ENCODE assay signal across 8 cellular contexts in genomic region chr6:105484238-105485161, GRCh38.
DNase-seq lines count a peak whose midpoint lies in the region; ATAC-seq and TF ChIP-seq lines count a peak whose summit lies in the region.

No MANE protein-coding gene starts in this region.

- peak; percentile 95 for TF ChIP-seq CTCF in VCaP (conservative IDR thresholded peaks at IDR 0.05)

- peak overlapping the region; percentile 46 for H3K27ac ChIP-seq in VCaP

- DNase-seq in COR-L47 (lab: John Stamatoyannopoulos, UW): peak; percentile 19
- DNase-seq in NCI-H1417 treated with DMSO at 0.1 percent for 48 hours (lab: John Stamatoyannopoulos, UW): peak; percentile 15
- DNase-seq in foreskin melanocyte: peak; percentile 36
- peak; percentile 55 for DNase-seq in retina

- ATAC-seq in GM19438 (IDR thresholded peaks at IDR 0.05; ENCODE audit: low read depth, unreplicated experiment) (peak; percentile 39), GM21528 (IDR thresholded peaks at IDR 0.05; ENCODE audit: low FRiP score, unreplicated experiment) (no peak), HG02884 (IDR thresholded peaks at IDR 0.05; ENCODE audit: unreplicated experiment) (no peak)
